In genomic region chr2:213251618-213252017, GRCh38 we compare ENCODE assay signal across 7 cellular contexts. TPM values are rescaled to one million over a fixed set of nuclear protein-coding genes. Genes with fewer than 3 reads are reported as not detected.
A peak's percentile ranks its signal among the peaks of the same experiment; 100 is the strongest.
DNase-seq lines count a peak whose midpoint lies in the region; ATAC-seq and TF ChIP-seq lines count a peak whose summit lies in the region.

No MANE protein-coding gene starts in this region.

- POLR2A ChIA-PET in OCI-LY7 (lab: Charles Lee): no interaction called here

- CTCF ChIA-PET in OCI-LY7 (lab: Charles Lee; ENCODE audit: unreplicated experiment): interaction anchor here (1.2 kb wide), 1 partner anchor 98 kb away, joined by 3 read pairs; no protein-coding TSS in a partner anchor

- no peaks in the 10 kb centered on the region for H3K36me3 ChIP-seq in OCI-LY7 (ENCODE audit: insufficient read depth, low read length)

- H3K79me2 ChIP-seq in OCI-LY7 (ENCODE audit: insufficient read depth, low read depth, low read length): no peaks in the 10 kb centered on the region

- peak overlapping the region; percentile 56; the same call in 1 of the 2 replicates for H2AFZ ChIP-seq in OCI-LY7 (ENCODE audit: low read length)

- H3K9me2 ChIP-seq in OCI-LY7 (ENCODE audit: insufficient read depth, low read length): no peaks in the 10 kb centered on the region

- TF ChIP-seq CTCF in GM10266 (IDR thresholded peaks at IDR 0.05; ENCODE audit: control insufficient read depth, insufficient read depth, low read depth, missing control alignments) (peak; percentile 43), OCI-LY7 (conservative IDR thresholded peaks at IDR 0.05; ENCODE audit: low read length) (peak; percentile 85)

- H3K4me1 ChIP-seq in OCI-LY7 (ENCODE audit: insufficient read depth, low read length, poor library complexity, severe bottlenecking): peaks cover 10% of the 10 kb centered on the region

- intact Hi-C loops in OCI-LY7 (cut with micrococcal nuclease; ENCODE audit: unreplicated experiment): loop anchor here (1.0 to 10.0 kb wide), 4 partner anchors 477 to 1753 kb away; no protein-coding TSS in a partner anchor

- no peak overlapping the region; the same call in 1 of the 2 replicates for H3K4me2 ChIP-seq in OCI-LY7 (ENCODE audit: low read length)

- DNase-seq in GM10266 (ENCODE audit: extremely low spot score) (peak; percentile 26), HuH-7.5 (ENCODE audit: low spot score) (peak; percentile 12), OCI-LY7 (ENCODE audit: low spot score) (peak; percentile 83), dermis blood vessel endothelial cell (peak; percentile 85), medulla oblongata (ENCODE audit: extremely low spot score) (peak; percentile 80), HK-2 (ENCODE audit: unreplicated experiment) (no peak)

- no peak overlapping the region for H3K27ac ChIP-seq in OCI-LY7 (ENCODE audit: low read depth, low read length, poor library complexity, severe bottlenecking)

- peak; percentile 81 for ATAC-seq in GM21737 (IDR thresholded peaks at IDR 0.05; ENCODE audit: unreplicated experiment)

- no peak overlapping the region for H3K4me3 ChIP-seq in OCI-LY7 (ENCODE audit: low read depth, low read length, poor library complexity, severe bottlenecking)

- H3K9me3 ChIP-seq in OCI-LY7 (ENCODE audit: low read length): no peaks in the 10 kb centered on the region

- BruUV-seq in OCI-LY7 (replicated peaks; lab: Mats Ljungman, UMichigan): no TSS peak

- no peaks in the 10 kb centered on the region for H4K20me1 ChIP-seq in OCI-LY7 (ENCODE audit: insufficient read depth, low read length)

RNA-seq across cellular contexts. Expression of gene SPAG16, which starts 32.6 kb away (rescaled TPM):
- total RNA-seq in OCI-LY7 (2014; rRNA removed; shearing (Covaris generic)): 16.6 and 24.2 TPM in 2 replicates
- 18.9 and 22.1 TPM in 2 replicates for total RNA-seq in OCI-LY7 (2022)
- 9.5 and 10.6 TPM in 2 replicates for total RNA-seq in dermis blood vessel endothelial cell
